Comparison of ENCODE assay signal across 35 cellular contexts in genomic region chr6:103534814-103535213, GRCh38.
"Had no signal": no experiment of that assay in that cellular context is flagged by ENCODE, and none has a peak within 500 bp of the region (broad histone marks: within the 10 kb centered on the region; RNA-seq: fewer than 3 reads in every experiment).

No MANE protein-coding gene starts in this region.

- H3K9me3 Mint-ChIP-seq: activated naive CD4-positive, alpha-beta T cell treated with anti-CD3 and anti-CD28 coated beads, Interleukin-2, amount 50 U/mL, for 24 hours; activated T-helper 1 cell treated with anti-CD3 and anti-CD28 coated beads, Interleukin-12 subunit alpha, Interleukin-12 subunit beta, Interleukin-2, Interleukin-4 antibody, amounts not matched to agents 30 ng/mL and 10 ng/mL and 1 ng/mL, durations not matched to agents 14 hours and 24 hours and 36 hours; effector memory CD8-positive, alpha-beta T cell; T-cell had no signal

- H3K27me3 ChIP-seq: adrenal gland, body of pancreas, esophagus squamous epithelium, gastroesophageal sphincter, heart right ventricle had no signal

- DNase-seq: activated CD4-positive, alpha-beta T cell treated with anti-CD3 and anti-CD28 coated beads for 36 hours; activated CD4-positive, alpha-beta T cell treated with anti-CD3 and anti-CD28 coated beads, Interleukin-2, amount 10 ng/mL, durations not matched to agents 7 days and 5 days; activated CD4-positive, alpha-beta T cell treated with anti-CD3 and anti-CD28 coated beads, Interleukin-2, amount 50 U/mL, for 4 hours; activated CD4-positive, CD25-positive, alpha-beta regulatory T cell; activated CD4-positive, CD25-positive, alpha-beta regulatory T cell treated with anti-CD3 and anti-CD28 coated beads, Interleukin-2, amount 50 U/mL, for 72 hours; activated CD8-positive, alpha-beta memory T cell treated with anti-CD3 and anti-CD28 coated beads, Interleukin-2, amount 10 ng/mL, durations not matched to agents 7 days and 5 days; activated CD8-positive, alpha-beta memory T cell treated with anti-CD3 and anti-CD28 coated beads, Interleukin-2, amount 50 U/mL, for 4 hours; activated CD8-positive, alpha-beta T cell treated with anti-CD3 and anti-CD28 coated beads, Interleukin-2, amount 10 ng/mL, durations not matched to agents 7 days and 5 days; activated effector memory CD4-positive, alpha-beta T cell treated with anti-CD3 and anti-CD28 coated beads, Interleukin-2, amount 50 U/mL, for 16 hours; activated naive CD4-positive, alpha-beta T cell treated with anti-CD3 and anti-CD28 coated beads for 36 hours; activated naive CD8-positive, alpha-beta T cell treated with anti-CD3 and anti-CD28 coated beads for 36 hours; activated naive CD8-positive, alpha-beta T cell treated with anti-CD3 and anti-CD28 coated beads, Interleukin-2, amount 50 U/mL, for 24 hours; activated T-cell treated with anti-CD3 and anti-CD28 coated beads, Interleukin-2, amount 50 U/mL, for 1 hour; activated T-cell treated with anti-CD3 and anti-CD28 coated beads, Interleukin-2, amount 50 U/mL, for 48 hours; adrenal gland; amygdala; aorta; body of pancreas; caudate nucleus; cortex of kidney; dermis blood vessel endothelial cell; effector CD4-positive, alpha-beta T cell; effector memory CD8-positive, alpha-beta T cell; esophagus squamous epithelium; foreskin melanocyte; heart right ventricle; T-cell; T-helper 9 cell; WERI-Rb-1 had no signal

- H3K27ac Mint-ChIP-seq: activated CD4-positive, alpha-beta T cell treated with anti-CD3 and anti-CD28 coated beads for 36 hours; activated CD4-positive, alpha-beta T cell treated with anti-CD3 and anti-CD28 coated beads, Interleukin-2, amount 10 ng/mL, durations not matched to agents 7 days and 5 days; activated CD8-positive, alpha-beta memory T cell treated with anti-CD3 and anti-CD28 coated beads, Interleukin-2, amount 10 ng/mL, durations not matched to agents 7 days and 5 days; activated CD8-positive, alpha-beta T cell treated with anti-CD3 and anti-CD28 coated beads, Interleukin-2, amount 10 ng/mL, durations not matched to agents 7 days and 5 days; activated naive CD4-positive, alpha-beta T cell treated with anti-CD3 and anti-CD28 coated beads for 36 hours; activated naive CD4-positive, alpha-beta T cell treated with anti-CD3 and anti-CD28 coated beads, Interleukin-2, amount 50 U/mL, for 24 hours; activated naive CD8-positive, alpha-beta T cell treated with anti-CD3 and anti-CD28 coated beads for 36 hours; activated naive CD8-positive, alpha-beta T cell treated with anti-CD3 and anti-CD28 coated beads, Interleukin-2, amount 50 U/mL, for 24 hours; activated T-helper 1 cell treated with anti-CD3 and anti-CD28 coated beads, Interleukin-12 subunit alpha, Interleukin-12 subunit beta, Interleukin-2, Interleukin-4 antibody, amounts not matched to agents 30 ng/mL and 10 ng/mL and 1 ng/mL, durations not matched to agents 14 hours and 24 hours and 36 hours; activated T-helper 2 cell treated with anti-CD3 and anti-CD28 coated beads, Interferon-gamma antibody, Interleukin-2, Interleukin-4, amounts not matched to agents 10 μg/mL and 5 μg/mL and 100 μg/mL, durations not matched to agents 14 hours and 24 hours and 36 hours; effector memory CD8-positive, alpha-beta T cell; T-cell; T-helper 1 cell treated with Interleukin-12 subunit alpha and Interleukin-12 subunit beta and Interleukin-4 antibody, amounts not matched to agents 30 μg/mL and 1 μg/mL, for 36 hours had no signal

- ATAC-seq: activated CD4-positive, alpha-beta T cell treated with anti-CD3 and anti-CD28 coated beads for 36 hours; activated CD8-positive, alpha-beta memory T cell treated with anti-CD3 and anti-CD28 coated beads, Interleukin-2, amount 10 ng/mL, durations not matched to agents 7 days and 5 days; activated CD8-positive, alpha-beta T cell treated with anti-CD3 and anti-CD28 coated beads, Interleukin-2, amount 10 ng/mL, durations not matched to agents 7 days and 5 days; activated naive CD8-positive, alpha-beta T cell treated with anti-CD3 and anti-CD28 coated beads, Interleukin-2, amount 50 U/mL, for 24 hours; body of pancreas; effector memory CD8-positive, alpha-beta T cell; gastroesophageal sphincter; heart right ventricle; T-cell had no signal

- H3K27ac ChIP-seq: adrenal gland, body of pancreas, epithelial cell of prostate, esophagus squamous epithelium, gastroesophageal sphincter, heart right ventricle, WERI-Rb-1 had no signal

- H3K4me3 ChIP-seq: adrenal gland, body of pancreas, esophagus squamous epithelium, gastroesophageal sphincter, heart right ventricle had no signal

- H3K36me3 Mint-ChIP-seq: activated CD8-positive, alpha-beta memory T cell treated with anti-CD3 and anti-CD28 coated beads, Interleukin-2, amount 10 ng/mL, durations not matched to agents 7 days and 5 days; activated naive CD4-positive, alpha-beta T cell treated with anti-CD3 and anti-CD28 coated beads, Interleukin-2, amount 50 U/mL, for 24 hours; activated naive CD8-positive, alpha-beta T cell treated with anti-CD3 and anti-CD28 coated beads for 36 hours; T-cell had no signal

- H3K4me1 ChIP-seq: adrenal gland, body of pancreas, esophagus squamous epithelium, gastroesophageal sphincter, heart right ventricle had no signal

- H3K4me1 Mint-ChIP-seq: activated CD4-positive, alpha-beta T cell treated with anti-CD3 and anti-CD28 coated beads for 36 hours; activated CD4-positive, alpha-beta T cell treated with anti-CD3 and anti-CD28 coated beads, Interleukin-2, amount 10 ng/mL, durations not matched to agents 7 days and 5 days; activated CD8-positive, alpha-beta memory T cell treated with anti-CD3 and anti-CD28 coated beads, Interleukin-2, amount 10 ng/mL, durations not matched to agents 7 days and 5 days; activated naive CD4-positive, alpha-beta T cell treated with anti-CD3 and anti-CD28 coated beads, Interleukin-2, amount 50 U/mL, for 24 hours; activated naive CD8-positive, alpha-beta T cell treated with anti-CD3 and anti-CD28 coated beads for 36 hours; activated naive CD8-positive, alpha-beta T cell treated with anti-CD3 and anti-CD28 coated beads, Interleukin-2, amount 50 U/mL, for 24 hours; T-cell had no signal

- H3K27me3 Mint-ChIP-seq: activated CD4-positive, alpha-beta T cell treated with anti-CD3 and anti-CD28 coated beads for 36 hours; activated CD4-positive, alpha-beta T cell treated with anti-CD3 and anti-CD28 coated beads, Interleukin-2, amount 10 ng/mL, durations not matched to agents 7 days and 5 days; activated CD8-positive, alpha-beta memory T cell treated with anti-CD3 and anti-CD28 coated beads, Interleukin-2, amount 10 ng/mL, durations not matched to agents 7 days and 5 days; activated naive CD4-positive, alpha-beta T cell treated with anti-CD3 and anti-CD28 coated beads, Interleukin-2, amount 50 U/mL, for 24 hours; activated naive CD8-positive, alpha-beta T cell treated with anti-CD3 and anti-CD28 coated beads for 36 hours; activated naive CD8-positive, alpha-beta T cell treated with anti-CD3 and anti-CD28 coated beads, Interleukin-2, amount 50 U/mL, for 24 hours; effector memory CD8-positive, alpha-beta T cell; T-cell had no signal

- H3K4me3 Mint-ChIP-seq: activated CD4-positive, alpha-beta T cell treated with anti-CD3 and anti-CD28 coated beads for 36 hours; activated CD4-positive, alpha-beta T cell treated with anti-CD3 and anti-CD28 coated beads, Interleukin-2, amount 10 ng/mL, durations not matched to agents 7 days and 5 days; activated CD8-positive, alpha-beta memory T cell treated with anti-CD3 and anti-CD28 coated beads, Interleukin-2, amount 10 ng/mL, durations not matched to agents 7 days and 5 days; activated CD8-positive, alpha-beta T cell treated with anti-CD3 and anti-CD28 coated beads, Interleukin-2, amount 10 ng/mL, durations not matched to agents 7 days and 5 days; activated naive CD4-positive, alpha-beta T cell treated with anti-CD3 and anti-CD28 coated beads for 36 hours; activated naive CD4-positive, alpha-beta T cell treated with anti-CD3 and anti-CD28 coated beads, Interleukin-2, amount 50 U/mL, for 24 hours; activated naive CD8-positive, alpha-beta T cell treated with anti-CD3 and anti-CD28 coated beads for 36 hours; activated naive CD8-positive, alpha-beta T cell treated with anti-CD3 and anti-CD28 coated beads, Interleukin-2, amount 50 U/mL, for 24 hours; activated T-helper 1 cell treated with anti-CD3 and anti-CD28 coated beads, Interleukin-12 subunit alpha, Interleukin-12 subunit beta, Interleukin-2, Interleukin-4 antibody, amounts not matched to agents 30 ng/mL and 10 ng/mL and 1 ng/mL, durations not matched to agents 14 hours and 24 hours and 36 hours; effector memory CD8-positive, alpha-beta T cell; T-cell; T-helper 1 cell treated with Interleukin-12 subunit alpha and Interleukin-12 subunit beta and Interleukin-4 antibody, amounts not matched to agents 30 μg/mL and 1 μg/mL, for 36 hours had no signal

- H3K36me3 ChIP-seq: adrenal gland, esophagus squamous epithelium, gastroesophageal sphincter, heart right ventricle, WERI-Rb-1 had no signal

- H3K9me3 ChIP-seq: adrenal gland, body of pancreas, esophagus squamous epithelium, gastroesophageal sphincter had no signal
